In genomic region chr1:81974883-81975555, GRCh38 we compare ENCODE assay signal across 1 cellular context.
TF ChIP-seq lines count a peak whose summit lies in the region.

No MANE protein-coding gene starts in this region.

TF ChIP-seq in H1, 55 proteins besides CTCF, POLR2A, EP300 and RAD21:
- TF ChIP-seq KDM1A (IDR thresholded peaks at IDR 0.05; ENCODE audit: borderline replicate concordance, low read length): no peak
- no peak for TF ChIP-seq NRF1 (IDR thresholded peaks at IDR 0.05; ENCODE audit: low read depth, low read length)
- no peak for TF ChIP-seq TCF12 (IDR thresholded peaks at IDR 0.05; ENCODE audit: low read depth, low read length)
- no peak for TF ChIP-seq SUZ12 (IDR thresholded peaks at IDR 0.05; ENCODE audit: low read length)
- no peak for TF ChIP-seq SP1 (IDR thresholded peaks at IDR 0.05; ENCODE audit: low read depth, low read length)
- no peak for TF ChIP-seq CHD1 (IDR thresholded peaks at IDR 0.05; ENCODE audit: low read depth, low read length)
- no peak for TF ChIP-seq CHD7 (IDR thresholded peaks at IDR 0.05; ENCODE audit: insufficient replicate concordance, low read length)
- no peak for TF ChIP-seq HDAC2 (IDR thresholded peaks at IDR 0.05; ENCODE audit: borderline replicate concordance in 1 of 2, low read depth in 2 of 2, low read length in 2 of 2)
- no peak for TF ChIP-seq BCL11A (IDR thresholded peaks at IDR 0.05; ENCODE audit: low read depth in 2 of 2, low read length in 2 of 2)
- TF ChIP-seq CHD2 (IDR thresholded peaks at IDR 0.05; ENCODE audit: low read length): no peak
- TF ChIP-seq EZH2 (IDR thresholded peaks at IDR 0.05; ENCODE audit: low read depth, low read length, severe bottlenecking): no peak
